In the genomic region with DNA sequence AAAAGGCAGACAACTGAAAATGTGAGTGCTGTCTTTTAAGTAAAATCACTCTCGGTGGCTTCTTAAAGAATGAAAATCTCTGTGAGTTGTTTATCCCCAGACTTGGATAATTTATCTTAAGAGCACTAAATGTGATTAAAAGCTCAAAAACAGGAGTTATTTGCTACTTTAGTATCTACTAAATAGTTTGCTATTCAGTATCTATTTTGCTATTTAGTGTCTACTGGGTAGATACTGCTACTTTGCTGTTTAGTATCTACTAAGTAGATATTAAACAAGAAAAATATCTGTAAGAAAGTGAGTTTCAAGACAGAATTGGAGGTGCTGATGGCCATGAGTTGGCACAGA, we compare ENCODE assay signal across 8 cellular contexts. TPM values are rescaled to one million over a fixed set of nuclear protein-coding genes. Genes with fewer than 3 reads are reported as not detected.
DNase-seq lines count a peak whose midpoint lies in the region; ATAC-seq and TF ChIP-seq lines count a peak whose summit lies in the region.
"Had no signal": no experiment of that assay in that cellular context is flagged by ENCODE, and none has a peak within 500 bp of the region (broad histone marks: within the 10 kb centered on the region; RNA-seq: fewer than 3 reads in every experiment).

No MANE protein-coding gene starts in this region.

- H3K9me3 Mint-ChIP-seq in brain (peaks cover 0 to 3% (median 0%) of the 10 kb centered on the region in 5 experiments), neural progenitor cell (no peaks in the 10 kb centered on the region)

- H3K4me3 Mint-ChIP-seq in brain (peak overlapping the region; percentile 87 to 98 (median 93)), neural progenitor cell (peak overlapping the region; percentile 93)

- peaks cover 11% of the 10 kb centered on the region for H3K4me1 Mint-ChIP-seq in brain
- peaks cover 10% of the 10 kb centered on the region for H3K4me1 Mint-ChIP-seq in neural progenitor cell

- H3K4me3 ChIP-seq in Karpas-422 (ENCODE audit: low read length), result peak overlapping the region; percentile 67; the same call in 1 of the 2 replicates
- peak overlapping the region; percentile 70 for H3K4me3 ChIP-seq in neural progenitor cell

- DNase-seq in ELR (ENCODE audit: low read depth) (peak; percentile 6), Karpas-422 (no peak), neural progenitor cell (ENCODE audit: low spot score) (no peak), NOMO-1 (lab: John Stamatoyannopoulos, UW; ENCODE audit: unreplicated experiment in 2 of 2) (no peak)

- H3K9ac ChIP-seq in Karpas-422 (ENCODE audit: low read length) (peak overlapping the region; percentile 3; the same call in 1 of the 2 replicates), neural progenitor cell (no peak overlapping the region)

- no peaks in the 10 kb centered on the region for H3K36me3 Mint-ChIP-seq in brain
- no peaks in the 10 kb centered on the region for H3K36me3 Mint-ChIP-seq in neural progenitor cell

- H3K79me2 ChIP-seq in Karpas-422 (ENCODE audit: low read length) (no peaks in the 10 kb centered on the region), neural progenitor cell (ENCODE audit: low read depth) (peaks cover 31% of the 10 kb centered on the region)

- H3K27me3 ChIP-seq in Karpas-422 (ENCODE audit: low read length), result no peaks in the 10 kb centered on the region
- peaks cover 38% of the 10 kb centered on the region for H3K27me3 ChIP-seq in neural progenitor cell

- no peak for ATAC-seq in GM21529 (IDR thresholded peaks at IDR 0.05; ENCODE audit: unreplicated experiment)
- ATAC-seq in GM21786 (IDR thresholded peaks at IDR 0.05; ENCODE audit: unreplicated experiment), result no peak

- H3K4me2 ChIP-seq in Karpas-422 (ENCODE audit: low read depth, low read length, poor library complexity, severe bottlenecking), result peak overlapping the region; percentile 89
- peak overlapping the region; percentile 97 for H3K4me2 ChIP-seq in neural progenitor cell

- H3K27ac Mint-ChIP-seq in brain, result peak overlapping the region in 2 of 5 experiments; percentile 37 to 46
- H3K27ac Mint-ChIP-seq in neural progenitor cell, result no peak overlapping the region

- H3K9me3 ChIP-seq in Karpas-422 (ENCODE audit: low read length) (no peaks in the 10 kb centered on the region), neural progenitor cell (ENCODE audit: low read depth) (no peaks in the 10 kb centered on the region)

- no peaks in the 10 kb centered on the region for H3K9me2 ChIP-seq in Karpas-422 (replicated peaks; ENCODE audit: insufficient read depth, low read length)

- H3K27me3 Mint-ChIP-seq in brain (peaks cover 45% of the 10 kb centered on the region), neural progenitor cell (ENCODE audit: insufficient read depth, low read depth) (peaks cover 22% of the 10 kb centered on the region)

- H2AFZ ChIP-seq in Karpas-422 (ENCODE audit: low read length), result no peak overlapping the region
- H2AFZ ChIP-seq in neural progenitor cell (replicated peaks), result peak overlapping the region; percentile 80

- peaks cover 28% of the 10 kb centered on the region for H3F3A ChIP-seq in neural progenitor cell (ENCODE audit: low read depth)

- peak; percentile 3 to 20 for TF ChIP-seq CTCF in brain (conservative IDR thresholded peaks at IDR 0.05)
- TF ChIP-seq CTCF in neural progenitor cell (IDR thresholded peaks at IDR 0.05), result no peak

- H3K4me1 ChIP-seq in Karpas-422 (ENCODE audit: low read length) (peaks cover 19% of the 10 kb centered on the region), neural progenitor cell (peaks cover 34% of the 10 kb centered on the region)

- H3K36me3 ChIP-seq in Karpas-422 (ENCODE audit: insufficient read depth, low read length) (no peaks in the 10 kb centered on the region), neural progenitor cell (no peaks in the 10 kb centered on the region)

- H4K20me1 ChIP-seq in Karpas-422 (ENCODE audit: insufficient read depth, low read depth, low read length) (no peaks in the 10 kb centered on the region), neural progenitor cell (ENCODE audit: low read depth) (no peaks in the 10 kb centered on the region)

- H3K27ac ChIP-seq in Karpas-422 (ENCODE audit: low read length), result no peak overlapping the region
- H3K27ac ChIP-seq in neural progenitor cell, result no peak overlapping the region

RNA-seq across cellular contexts. Expression of a gene that starts 1.4 kb away (rescaled TPM):
- total RNA-seq in Karpas-422 (2014; rRNA removed; shearing (Covaris generic); ENCODE audit: low replicate concordance), result not detected in 2 replicates
- 0.41 TPM for polyA plus RNA-seq in brain (ENCODE audit: insufficient read depth, low read depth, low replicate concordance)
- 6.8 and 7.8 TPM in 2 replicates for total RNA-seq in neural progenitor cell (ENCODE audit: low replicate concordance)
- total RNA-seq: bronchial epithelial cell had no signal
